7 cellular contexts compared by ENCODE assay signal in genomic region chr3:152269423-152270144, GRCh38. TPM values are rescaled to one million over a fixed set of nuclear protein-coding genes. Genes with fewer than 3 reads are reported as not detected.
DNase-seq lines count a peak whose midpoint lies in the region; ATAC-seq and TF ChIP-seq lines count a peak whose summit lies in the region.

No MANE protein-coding gene starts in this region.

- H3K9ac ChIP-seq in HCT116 (ENCODE audit: low read length) = peak overlapping the region; percentile 88

- BruUV-seq in HCT116 (replicated peaks; lab: Mats Ljungman, UMichigan) = no TSS peak

- H3K27me3 ChIP-seq in HCT116 (ENCODE audit: insufficient read depth, low read length) = no peaks in the 10 kb centered on the region

- intact Hi-C loops in HCT116 (cut with micrococcal nuclease) = loop anchor here (2.0 to 5.0 kb wide), 4 partner anchors 173 to 783 kb away; no protein-coding TSS in a partner anchor

- H3K79me2 ChIP-seq in HCT116 (ENCODE audit: insufficient read depth, low read length) = peaks cover 58% of the 10 kb centered on the region

- peak overlapping the region; percentile 77 to 88 for H3K4me3 ChIP-seq in HCT116 (replicated peaks in 1 of 2; ENCODE audit: low read depth in 1 of 2, low read length in 2 of 2)

- H3K36me3 ChIP-seq in HCT116 (ENCODE audit: control insufficient read depth in 1 of 2, insufficient read depth in 2 of 2, low read length in 2 of 2) = no peaks in the 10 kb centered on the region

- POLR2A ChIA-PET in HCT116 (lab: Charles Lee) = interaction anchor here (0.8 to 2.5 kb wide), 7 partner anchors 7 to 243 kb away, joined by 3 to 8 read pairs (median 5); no protein-coding TSS in a partner anchor

- CTCF ChIA-PET in HCT116 (lab: Charles Lee) = no interaction called here

- no peak overlapping the region for H2AFZ ChIP-seq in HCT116 (ENCODE audit: low read depth, low read length, poor library complexity, severe bottlenecking)

- no peaks in the 10 kb centered on the region for H4K20me1 ChIP-seq in HCT116 (ENCODE audit: insufficient read depth)

- no peak for TF ChIP-seq POLR2A in HCT116 (IDR thresholded peaks at IDR 0.05; ENCODE audit: borderline replicate concordance, extremely low read depth, insufficient read depth, insufficient read length)

- TF ChIP-seq RAD21 in HCT116 (IDR thresholded peaks at IDR 0.05; ENCODE audit: low read depth) = no peak

- H3K9me3 ChIP-seq in HCT116 (ENCODE audit: control insufficient read depth in 1 of 2, insufficient read depth in 1 of 2, low read depth in 1 of 2, low read length in 2 of 2) = no peaks in the 10 kb centered on the region

- DNase-seq in GM04503 (ENCODE audit: low read depth) (peak; percentile 86), HCT116 (ENCODE audit: low read depth, low spot score) (no peak), NAMALWA (ENCODE audit: low spot score) (peak; percentile 79), SW480 (ENCODE audit: low spot score) (peak; percentile 84), left kidney (ENCODE audit: low read depth, low spot score) (peak; percentile 87)
- peak; percentile 52 for DNase-seq in stimulated activated naive CD4-positive, alpha-beta T cell treated with Interleukin-2 at 50 U/mL for 16 hours (lab: John Stamatoyannopoulos, UW)

- H3K4me1 ChIP-seq in HCT116 (ENCODE audit: control insufficient read depth in 1 of 2, insufficient read depth in 2 of 2, low read length in 2 of 2) = peaks cover 51 to 65% of the 10 kb centered on the region in 2 experiments

- RAD21 ChIA-PET in HCT116 (lab: Charles Lee; ENCODE audit: low non-redundant PET in 1 of 2, low total read pairs in 2 of 2, uncharacterized antibody in 2 of 2, unreplicated experiment in 2 of 2) = interaction anchor here in 1 of 2 experiments (0.7 kb wide), 1 partner anchor 40 kb away, joined by 3 read pairs; no protein-coding TSS in a partner anchor

- H3K27ac ChIP-seq in HCT116 (ENCODE audit: low read depth, low read length) (peak overlapping the region; percentile 90), cingulate gyrus (ENCODE audit: low read depth, low read length) (peak overlapping the region; percentile 92)

- H3K9me2 ChIP-seq in HCT116 (ENCODE audit: insufficient read depth) = no peaks in the 10 kb centered on the region

- TF ChIP-seq CTCF in HCT116 (IDR thresholded peaks at IDR 0.05 in 2 of 3, conservative IDR thresholded peaks at IDR 0.05 in 1 of 3; ENCODE audit: borderline replicate concordance in 1 of 3, insufficient read depth in 1 of 3, low read depth in 2 of 3, low read length in 2 of 3) = no peak

- H3K4me2 ChIP-seq in HCT116 (ENCODE audit: low read length) = peak overlapping the region; percentile 72

- peak; percentile 36 for ATAC-seq in HCT116

TF ChIP-seq in HCT116, 20 proteins besides CTCF, POLR2A, EP300 and RAD21:
- TF ChIP-seq SIN3A (IDR thresholded peaks at IDR 0.05; ENCODE audit: low read depth) (no peak), SRF (IDR thresholded peaks at IDR 0.05; ENCODE audit: low read depth) (peak; percentile 92)

RNA-seq across cellular contexts. Expression of gene MBNL1, which starts 0.9 kb away (rescaled TPM):
- 200 TPM for total RNA-seq in HCT116 (2021; ENCODE audit: unreplicated experiment)
- 69.4 and 70.1 TPM in 2 replicates for polyA plus RNA-seq in HCT116 (2012)
